Comparison of ENCODE assay signal across 2 cellular contexts in the genomic region with DNA sequence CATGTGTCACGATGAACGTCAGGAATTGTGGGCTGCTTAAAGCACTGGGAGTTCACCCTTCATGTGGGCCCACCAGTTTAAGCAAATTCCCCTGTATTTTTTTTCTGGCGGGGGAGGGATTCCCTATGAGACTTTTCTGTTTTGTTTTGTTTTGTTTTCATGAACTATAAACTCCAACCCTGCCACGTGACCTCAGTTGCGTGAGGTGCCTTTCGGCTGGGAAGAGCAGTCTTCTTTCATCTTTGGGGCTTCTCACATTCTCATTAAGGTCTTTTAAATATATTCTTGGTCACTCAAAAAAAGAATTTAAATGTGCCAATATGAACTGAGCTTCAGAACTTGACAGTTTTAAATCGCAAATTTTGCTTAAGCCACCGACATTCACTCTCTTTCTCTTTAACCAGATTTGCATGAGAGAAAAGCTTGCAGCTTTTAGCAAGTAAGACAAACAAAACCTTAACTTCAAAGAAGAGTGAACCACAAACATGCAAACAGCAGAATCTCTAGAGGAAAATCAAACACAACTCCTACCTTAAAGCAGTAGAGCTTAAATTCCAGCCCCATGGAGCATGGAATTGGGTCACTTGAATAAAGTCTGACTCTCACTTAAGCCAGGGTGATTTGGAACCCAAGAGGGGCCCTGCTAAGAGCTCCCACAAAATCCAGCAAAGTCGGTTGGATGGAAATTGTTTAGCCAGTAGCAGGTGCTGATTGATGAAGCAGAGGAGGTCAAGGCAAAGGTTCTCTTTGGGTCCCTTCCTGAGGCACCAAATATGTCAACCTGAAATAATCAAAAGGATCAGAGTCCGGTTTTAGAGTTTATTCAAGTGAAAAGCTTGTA.
TF ChIP-seq lines count a peak whose summit lies in the region.

No MANE protein-coding gene starts in this region.

TF ChIP-seq in SK-N-SH, 30 proteins besides CTCF, POLR2A, EP300 and RAD21 (continued from another document):
- TF ChIP-seq, protein P1, sequence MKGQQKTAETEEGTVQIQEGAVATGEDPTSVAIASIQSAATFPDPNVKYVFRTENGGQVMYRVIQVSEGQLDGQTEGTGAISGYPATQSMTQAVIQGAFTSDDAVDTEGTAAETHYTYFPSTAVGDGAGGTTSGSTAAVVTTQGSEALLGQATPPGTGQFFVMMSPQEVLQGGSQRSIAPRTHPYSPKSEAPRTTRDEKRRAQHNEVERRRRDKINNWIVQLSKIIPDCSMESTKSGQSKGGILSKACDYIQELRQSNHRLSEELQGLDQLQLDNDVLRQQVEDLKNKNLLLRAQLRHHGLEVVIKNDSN (IDR thresholded peaks at IDR 0.05; ENCODE audit: borderline replicate concordance, low read depth), result no peak
- TF ChIP-seq, protein P2, sequence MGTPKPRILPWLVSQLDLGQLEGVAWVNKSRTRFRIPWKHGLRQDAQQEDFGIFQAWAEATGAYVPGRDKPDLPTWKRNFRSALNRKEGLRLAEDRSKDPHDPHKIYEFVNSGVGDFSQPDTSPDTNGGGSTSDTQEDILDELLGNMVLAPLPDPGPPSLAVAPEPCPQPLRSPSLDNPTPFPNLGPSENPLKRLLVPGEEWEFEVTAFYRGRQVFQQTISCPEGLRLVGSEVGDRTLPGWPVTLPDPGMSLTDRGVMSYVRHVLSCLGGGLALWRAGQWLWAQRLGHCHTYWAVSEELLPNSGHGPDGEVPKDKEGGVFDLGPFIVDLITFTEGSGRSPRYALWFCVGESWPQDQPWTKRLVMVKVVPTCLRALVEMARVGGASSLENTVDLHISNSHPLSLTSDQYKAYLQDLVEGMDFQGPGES (IDR thresholded peaks at IDR 0.05; ENCODE audit: low read depth, low read length), result no peak
- no peak for TF ChIP-seq TCF12 (IDR thresholded peaks at IDR 0.05)
- TF ChIP-seq NRF1 (IDR thresholded peaks at IDR 0.05; ENCODE audit: low read depth, low read length), result no peak
- no peak for TF ChIP-seq POLR2AphosphoS5 (IDR thresholded peaks at IDR 0.05; ENCODE audit: low read depth, low read length)
- TF ChIP-seq MXI1 (IDR thresholded peaks at IDR 0.05; ENCODE audit: low read depth, low read length), result no peak
- TF ChIP-seq SMC3 (IDR thresholded peaks at IDR 0.05; ENCODE audit: low read depth, low read length), result no peak
- TF ChIP-seq NFIC (IDR thresholded peaks at IDR 0.05; ENCODE audit: borderline replicate concordance), result no peak
- TF ChIP-seq MEF2A (IDR thresholded peaks at IDR 0.05; ENCODE audit: borderline replicate concordance, low read depth), result no peak
- no peak for TF ChIP-seq TAF1 (IDR thresholded peaks at IDR 0.05; ENCODE audit: borderline replicate concordance, low read depth, low read length)

TF ChIP-seq in SK-N-SH treated with all-trans-retinoic acid at 6 μM for 48 hours, 23 proteins besides CTCF, POLR2A, EP300 and RAD21 (continued from another document):
- TF ChIP-seq, protein P3, sequence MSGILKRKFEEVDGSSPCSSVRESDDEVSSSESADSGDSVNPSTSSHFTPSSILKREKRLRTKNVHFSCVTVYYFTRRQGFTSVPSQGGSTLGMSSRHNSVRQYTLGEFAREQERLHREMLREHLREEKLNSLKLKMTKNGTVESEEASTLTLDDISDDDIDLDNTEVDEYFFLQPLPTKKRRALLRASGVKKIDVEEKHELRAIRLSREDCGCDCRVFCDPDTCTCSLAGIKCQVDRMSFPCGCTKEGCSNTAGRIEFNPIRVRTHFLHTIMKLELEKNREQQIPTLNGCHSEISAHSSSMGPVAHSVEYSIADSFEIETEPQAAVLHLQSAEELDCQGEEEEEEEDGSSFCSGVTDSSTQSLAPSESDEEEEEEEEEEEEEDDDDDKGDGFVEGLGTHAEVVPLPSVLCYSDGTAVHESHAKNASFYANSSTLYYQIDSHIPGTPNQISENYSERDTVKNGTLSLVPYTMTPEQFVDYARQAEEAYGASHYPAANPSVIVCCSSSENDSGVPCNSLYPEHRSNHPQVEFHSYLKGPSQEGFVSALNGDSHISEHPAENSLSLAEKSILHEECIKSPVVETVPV (CRISPR knock-in tag; IDR thresholded peaks at IDR 0.05), result no peak
- TF ChIP-seq, protein P4, sequence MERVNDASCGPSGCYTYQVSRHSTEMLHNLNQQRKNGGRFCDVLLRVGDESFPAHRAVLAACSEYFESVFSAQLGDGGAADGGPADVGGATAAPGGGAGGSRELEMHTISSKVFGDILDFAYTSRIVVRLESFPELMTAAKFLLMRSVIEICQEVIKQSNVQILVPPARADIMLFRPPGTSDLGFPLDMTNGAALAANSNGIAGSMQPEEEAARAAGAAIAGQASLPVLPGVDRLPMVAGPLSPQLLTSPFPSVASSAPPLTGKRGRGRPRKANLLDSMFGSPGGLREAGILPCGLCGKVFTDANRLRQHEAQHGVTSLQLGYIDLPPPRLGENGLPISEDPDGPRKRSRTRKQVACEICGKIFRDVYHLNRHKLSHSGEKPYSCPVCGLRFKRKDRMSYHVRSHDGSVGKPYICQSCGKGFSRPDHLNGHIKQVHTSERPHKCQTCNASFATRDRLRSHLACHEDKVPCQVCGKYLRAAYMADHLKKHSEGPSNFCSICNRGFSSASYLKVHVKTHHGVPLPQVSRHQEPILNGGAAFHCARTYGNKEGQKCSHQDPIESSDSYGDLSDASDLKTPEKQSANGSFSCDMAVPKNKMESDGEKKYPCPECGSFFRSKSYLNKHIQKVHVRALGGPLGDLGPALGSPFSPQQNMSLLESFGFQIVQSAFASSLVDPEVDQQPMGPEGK (CRISPR knock-in tag; IDR thresholded peaks at IDR 0.05; ENCODE audit: borderline replicate concordance), result no peak
- TF ChIP-seq PPARA (CRISPR knock-in tag; IDR thresholded peaks at IDR 0.05; ENCODE audit: borderline replicate concordance), result no peak
- no peak for TF ChIP-seq OSR1 (CRISPR knock-in tag; IDR thresholded peaks at IDR 0.05)
- TF ChIP-seq ZNF565 (CRISPR knock-in tag; conservative IDR thresholded peaks at IDR 0.05; ENCODE audit: low read depth), result no peak
- TF ChIP-seq TCF4 (CRISPR knock-in tag; IDR thresholded peaks at IDR 0.05; ENCODE audit: borderline replicate concordance), result no peak
- no peak for TF ChIP-seq BACH2 (CRISPR knock-in tag; IDR thresholded peaks at IDR 0.05; ENCODE audit: borderline replicate concordance)
- TF ChIP-seq, protein P5, sequence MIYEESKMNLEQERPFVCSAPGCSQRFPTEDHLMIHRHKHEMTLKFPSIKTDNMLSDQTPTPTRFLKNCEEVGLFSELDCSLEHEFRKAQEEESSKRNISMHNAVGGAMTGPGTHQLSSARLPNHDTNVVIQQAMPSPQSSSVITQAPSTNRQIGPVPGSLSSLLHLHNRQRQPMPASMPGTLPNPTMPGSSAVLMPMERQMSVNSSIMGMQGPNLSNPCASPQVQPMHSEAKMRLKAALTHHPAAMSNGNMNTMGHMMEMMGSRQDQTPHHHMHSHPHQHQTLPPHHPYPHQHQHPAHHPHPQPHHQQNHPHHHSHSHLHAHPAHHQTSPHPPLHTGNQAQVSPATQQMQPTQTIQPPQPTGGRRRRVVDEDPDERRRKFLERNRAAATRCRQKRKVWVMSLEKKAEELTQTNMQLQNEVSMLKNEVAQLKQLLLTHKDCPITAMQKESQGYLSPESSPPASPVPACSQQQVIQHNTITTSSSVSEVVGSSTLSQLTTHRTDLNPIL (CRISPR knock-in tag; IDR thresholded peaks at IDR 0.05; ENCODE audit: low read depth), result no peak
- no peak for TF ChIP-seq ZFP3 (CRISPR knock-in tag; IDR thresholded peaks at IDR 0.05)
- no peak for TF ChIP-seq GLIS3 (CRISPR knock-in tag; IDR thresholded peaks at IDR 0.05)
- TF ChIP-seq, protein P6, sequence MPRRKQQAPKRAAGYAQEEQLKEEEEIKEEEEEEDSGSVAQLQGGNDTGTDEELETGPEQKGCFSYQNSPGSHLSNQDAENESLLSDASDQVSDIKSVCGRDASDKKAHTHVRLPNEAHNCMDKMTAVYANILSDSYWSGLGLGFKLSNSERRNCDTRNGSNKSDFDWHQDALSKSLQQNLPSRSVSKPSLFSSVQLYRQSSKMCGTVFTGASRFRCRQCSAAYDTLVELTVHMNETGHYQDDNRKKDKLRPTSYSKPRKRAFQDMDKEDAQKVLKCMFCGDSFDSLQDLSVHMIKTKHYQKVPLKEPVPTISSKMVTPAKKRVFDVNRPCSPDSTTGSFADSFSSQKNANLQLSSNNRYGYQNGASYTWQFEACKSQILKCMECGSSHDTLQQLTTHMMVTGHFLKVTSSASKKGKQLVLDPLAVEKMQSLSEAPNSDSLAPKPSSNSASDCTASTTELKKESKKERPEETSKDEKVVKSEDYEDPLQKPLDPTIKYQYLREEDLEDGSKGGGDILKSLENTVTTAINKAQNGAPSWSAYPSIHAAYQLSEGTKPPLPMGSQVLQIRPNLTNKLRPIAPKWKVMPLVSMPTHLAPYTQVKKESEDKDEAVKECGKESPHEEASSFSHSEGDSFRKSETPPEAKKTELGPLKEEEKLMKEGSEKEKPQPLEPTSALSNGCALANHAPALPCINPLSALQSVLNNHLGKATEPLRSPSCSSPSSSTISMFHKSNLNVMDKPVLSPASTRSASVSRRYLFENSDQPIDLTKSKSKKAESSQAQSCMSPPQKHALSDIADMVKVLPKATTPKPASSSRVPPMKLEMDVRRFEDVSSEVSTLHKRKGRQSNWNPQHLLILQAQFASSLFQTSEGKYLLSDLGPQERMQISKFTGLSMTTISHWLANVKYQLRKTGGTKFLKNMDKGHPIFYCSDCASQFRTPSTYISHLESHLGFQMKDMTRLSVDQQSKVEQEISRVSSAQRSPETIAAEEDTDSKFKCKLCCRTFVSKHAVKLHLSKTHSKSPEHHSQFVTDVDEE (CRISPR knock-in tag; IDR thresholded peaks at IDR 0.05), result no peak
- TF ChIP-seq ZNF8 (CRISPR knock-in tag; IDR thresholded peaks at IDR 0.05), result no peak
- no peak for TF ChIP-seq RARB (CRISPR knock-in tag; IDR thresholded peaks at IDR 0.05)
TF ChIP-seq in SK-N-SH treated with all-trans-retinoic acid at 6 μM for 48 hours: peak in this region for 0.
